In the genomic region with DNA sequence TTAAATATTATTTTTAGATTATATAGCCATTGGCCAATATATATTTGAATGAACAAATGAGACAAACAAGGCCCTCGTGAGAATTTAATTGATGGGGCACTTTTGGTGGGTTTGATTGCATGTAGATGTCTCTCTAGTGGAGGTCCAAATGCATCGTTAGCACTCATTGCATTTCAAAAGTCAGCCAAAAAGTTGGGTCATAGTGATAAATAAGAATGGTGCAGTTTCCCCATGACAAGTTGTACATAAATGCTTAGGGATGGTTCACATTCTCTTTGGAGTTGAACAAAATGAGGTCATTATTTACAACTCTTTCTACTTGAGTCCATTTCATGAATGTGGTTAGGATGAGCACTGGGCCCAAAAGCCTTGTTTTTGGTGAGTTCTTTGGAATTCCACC, we compare ENCODE assay signal across 1 cellular context.
TF ChIP-seq lines count a peak whose summit lies in the region.

No MANE protein-coding gene starts in this region.

TF ChIP-seq in HepG2, 621 proteins besides CTCF, POLR2A, EP300 and RAD21:
- TF ChIP-seq SCMH1 (CRISPR knock-in tag; IDR thresholded peaks at IDR 0.05; ENCODE audit: borderline replicate concordance) (no peak), ZNF10 (CRISPR knock-in tag; IDR thresholded peaks at IDR 0.05; ENCODE audit: borderline replicate concordance, low read depth) (no peak), ATF7 (IDR thresholded peaks at IDR 0.05) (0 out of 2 replicates have a peak, but pooled peaks have one; percentile 22), ATF7 (CRISPR knock-in tag; IDR thresholded peaks at IDR 0.05) (no peak), ZKSCAN8 (CRISPR knock-in tag; IDR thresholded peaks at IDR 0.05; ENCODE audit: borderline replicate concordance) (no peak), ZNF264 (CRISPR knock-in tag; IDR thresholded peaks at IDR 0.05) (no peak), ZNF501 (CRISPR knock-in tag; IDR thresholded peaks at IDR 0.05) (no peak)
- TF ChIP-seq, protein P1, sequence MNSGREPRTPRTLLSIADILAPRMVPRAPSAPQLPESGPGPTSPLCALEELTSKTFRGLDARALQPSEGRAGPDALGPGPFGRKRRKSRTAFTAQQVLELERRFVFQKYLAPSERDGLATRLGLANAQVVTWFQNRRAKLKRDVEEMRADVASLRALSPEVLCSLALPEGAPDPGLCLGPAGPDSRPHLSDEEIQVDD (CRISPR knock-in tag; IDR thresholded peaks at IDR 0.05; ENCODE audit: borderline replicate concordance) = no peak
